ENCODE assay signal across 26 cellular contexts in the genomic region with DNA sequence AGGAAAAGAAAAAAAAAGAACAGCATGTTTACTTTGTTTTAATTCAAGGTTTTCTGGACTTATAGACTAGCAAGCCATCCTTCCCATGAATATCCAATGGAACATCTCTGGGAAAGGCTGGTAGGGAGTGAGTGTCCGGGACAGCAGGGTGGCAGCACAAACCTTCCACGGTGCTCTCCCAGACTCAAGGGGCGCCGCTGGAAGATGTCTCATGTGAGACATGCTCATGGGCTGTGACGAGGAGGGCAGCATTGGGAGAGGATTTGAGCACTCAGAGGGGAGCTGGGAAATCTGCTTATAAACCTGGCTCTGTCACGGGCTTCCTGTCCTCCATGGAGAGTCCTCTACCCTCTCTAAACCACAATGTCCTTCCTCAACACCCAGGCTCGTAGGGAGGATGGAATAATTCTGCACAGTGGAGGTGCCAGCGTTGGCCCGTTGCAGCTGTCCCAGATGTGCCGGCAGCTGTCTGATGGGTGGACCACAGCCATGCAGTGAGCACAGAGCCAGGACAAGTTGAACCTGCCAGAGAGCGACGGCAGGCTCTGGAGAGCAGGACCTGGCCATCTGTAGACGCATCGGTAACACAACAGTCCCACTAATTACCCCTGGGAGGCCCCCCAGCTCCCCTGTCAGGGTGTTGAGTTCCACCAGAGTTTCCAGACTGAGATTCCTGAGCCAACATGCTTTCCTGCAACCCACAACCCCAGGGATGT.
"Had no signal": no experiment of that assay in that cellular context is flagged by ENCODE, and none has a peak within 500 bp of the region (broad histone marks: within the 10 kb centered on the region; RNA-seq: fewer than 3 reads in every experiment).

No MANE protein-coding gene starts in this region.

- H3K36me3 Mint-ChIP-seq: activated naive CD4-positive, alpha-beta T cell treated with anti-CD3 and anti-CD28 coated beads, Interleukin-2, amount 50 U/mL, for 72 hours had no signal

- H3K27ac ChIP-seq: ascending aorta, body of pancreas, SJCRH30, VCaP had no signal

- H3K9me3 ChIP-seq: ascending aorta, body of pancreas, SJCRH30, SK-N-SH had no signal

- H3K4me1 Mint-ChIP-seq: activated naive CD8-positive, alpha-beta T cell treated with anti-CD3 and anti-CD28 coated beads, Interleukin-2, amount 50 U/mL, for 24 hours had no signal

- DNase-seq: activated CD4-positive, alpha-beta T cell treated with anti-CD3 and anti-CD28 coated beads for 4 hours; activated CD4-positive, alpha-beta T cell treated with anti-CD3 and anti-CD28 coated beads, Interleukin-2, amount 50 U/mL, for 4 hours; activated CD8-positive, alpha-beta memory T cell treated with anti-CD3 and anti-CD28 coated beads, Interleukin-2, amount 50 U/mL, for 48 hours; activated CD8-positive, alpha-beta T cell treated with anti-CD3 and anti-CD28 coated beads, Interleukin-2, amount 10 ng/mL, durations not matched to agents 7 days and 5 days; activated effector memory CD4-positive, alpha-beta T cell treated with Interleukin-2 at 50 U/mL for 16 hours; activated naive CD8-positive, alpha-beta T cell treated with anti-CD3 and anti-CD28 coated beads, Interleukin-2, amount 50 U/mL, for 24 hours; activated T-cell treated with anti-CD3 and anti-CD28 coated beads, Interleukin-2, amount 50 U/mL, for 1 hour; amniotic stem cell; body of pancreas; central memory CD4-positive, alpha-beta T cell; Kasumi-1; KBM-7; NCI-H1105 treated with DMSO at 0.1 percent for 48 hours; NCI-H146; NCI-H2029; NCI-H526; NCI-H82; RPMI8226; SJCRH30; SK-N-SH; T-helper 1 cell had no signal

- H3K4me3 Mint-ChIP-seq: activated CD8-positive, alpha-beta T cell treated with anti-CD3 and anti-CD28 coated beads, Interleukin-2, amount 10 ng/mL, durations not matched to agents 7 days and 5 days; activated naive CD8-positive, alpha-beta T cell treated with anti-CD3 and anti-CD28 coated beads, Interleukin-2, amount 50 U/mL, for 24 hours; activated T-helper 1 cell treated with anti-CD3 and anti-CD28 coated beads, Interleukin-12 subunit alpha, Interleukin-12 subunit beta, Interleukin-2, Interleukin-4 antibody, amounts not matched to agents 30 ng/mL and 10 ng/mL and 1 ng/mL, durations not matched to agents 14 hours and 24 hours and 36 hours had no signal

- H3K4me1 ChIP-seq: ascending aorta, SJCRH30 had no signal

- H3K27me3 ChIP-seq: ascending aorta, body of pancreas had no signal

- H3K9ac ChIP-seq: SK-N-SH had no signal

- H3K9me3 Mint-ChIP-seq: activated naive CD8-positive, alpha-beta T cell treated with anti-CD3 and anti-CD28 coated beads, Interleukin-2, amount 50 U/mL, for 24 hours; activated T-helper 1 cell treated with anti-CD3 and anti-CD28 coated beads, Interleukin-12 subunit alpha, Interleukin-12 subunit beta, Interleukin-2, Interleukin-4 antibody, amounts not matched to agents 30 ng/mL and 10 ng/mL and 1 ng/mL, durations not matched to agents 14 hours and 24 hours and 36 hours had no signal

- H3K4me2 ChIP-seq: SK-N-SH had no signal

- ATAC-seq: activated CD8-positive, alpha-beta T cell treated with anti-CD3 and anti-CD28 coated beads, Interleukin-2, amount 10 ng/mL, durations not matched to agents 7 days and 5 days; activated naive CD4-positive, alpha-beta T cell treated with anti-CD3 and anti-CD28 coated beads, Interleukin-2, amount 50 U/mL, for 72 hours; activated naive CD8-positive, alpha-beta T cell treated with anti-CD3 and anti-CD28 coated beads, Interleukin-2, amount 50 U/mL, for 24 hours; body of pancreas; Right ventricle myocardium inferior had no signal

- H3K4me3 ChIP-seq: ascending aorta, body of pancreas, SJCRH30 had no signal

- H3K36me3 ChIP-seq: ascending aorta, SJCRH30 had no signal

- H3K27ac Mint-ChIP-seq: activated CD8-positive, alpha-beta T cell treated with anti-CD3 and anti-CD28 coated beads, Interleukin-2, amount 10 ng/mL, durations not matched to agents 7 days and 5 days; activated naive CD4-positive, alpha-beta T cell treated with anti-CD3 and anti-CD28 coated beads, Interleukin-2, amount 50 U/mL, for 72 hours; activated naive CD8-positive, alpha-beta T cell treated with anti-CD3 and anti-CD28 coated beads, Interleukin-2, amount 50 U/mL, for 24 hours; activated T-helper 1 cell treated with anti-CD3 and anti-CD28 coated beads, Interleukin-12 subunit alpha, Interleukin-12 subunit beta, Interleukin-2, Interleukin-4 antibody, amounts not matched to agents 30 ng/mL and 10 ng/mL and 1 ng/mL, durations not matched to agents 14 hours and 24 hours and 36 hours had no signal
